ENCODE assay signal across 1 cellular context in the genomic region with DNA sequence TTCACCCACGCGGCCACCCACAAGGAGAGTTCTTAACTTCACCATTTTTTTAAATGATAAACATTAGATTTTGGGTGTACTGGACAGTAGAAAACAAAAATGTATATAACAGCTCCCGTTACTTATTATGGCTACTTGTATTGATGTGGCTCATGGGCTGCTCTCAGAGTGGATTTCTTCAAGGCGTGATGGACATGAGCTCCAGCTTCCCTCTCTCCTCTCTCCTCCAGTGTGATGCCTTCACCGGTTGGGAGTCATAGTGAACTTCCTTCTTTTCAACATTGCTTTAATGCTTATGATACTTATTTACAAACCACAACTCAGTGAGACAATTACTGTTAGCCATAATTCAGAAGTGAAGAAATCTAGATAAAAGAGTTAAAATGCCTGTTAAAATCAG.
TF ChIP-seq lines count a peak whose summit lies in the region.

No MANE protein-coding gene starts in this region.

TF ChIP-seq in GM12878, 131 proteins besides CTCF, POLR2A, EP300 and RAD21 (continued from another document):
- TF ChIP-seq, protein P1, sequence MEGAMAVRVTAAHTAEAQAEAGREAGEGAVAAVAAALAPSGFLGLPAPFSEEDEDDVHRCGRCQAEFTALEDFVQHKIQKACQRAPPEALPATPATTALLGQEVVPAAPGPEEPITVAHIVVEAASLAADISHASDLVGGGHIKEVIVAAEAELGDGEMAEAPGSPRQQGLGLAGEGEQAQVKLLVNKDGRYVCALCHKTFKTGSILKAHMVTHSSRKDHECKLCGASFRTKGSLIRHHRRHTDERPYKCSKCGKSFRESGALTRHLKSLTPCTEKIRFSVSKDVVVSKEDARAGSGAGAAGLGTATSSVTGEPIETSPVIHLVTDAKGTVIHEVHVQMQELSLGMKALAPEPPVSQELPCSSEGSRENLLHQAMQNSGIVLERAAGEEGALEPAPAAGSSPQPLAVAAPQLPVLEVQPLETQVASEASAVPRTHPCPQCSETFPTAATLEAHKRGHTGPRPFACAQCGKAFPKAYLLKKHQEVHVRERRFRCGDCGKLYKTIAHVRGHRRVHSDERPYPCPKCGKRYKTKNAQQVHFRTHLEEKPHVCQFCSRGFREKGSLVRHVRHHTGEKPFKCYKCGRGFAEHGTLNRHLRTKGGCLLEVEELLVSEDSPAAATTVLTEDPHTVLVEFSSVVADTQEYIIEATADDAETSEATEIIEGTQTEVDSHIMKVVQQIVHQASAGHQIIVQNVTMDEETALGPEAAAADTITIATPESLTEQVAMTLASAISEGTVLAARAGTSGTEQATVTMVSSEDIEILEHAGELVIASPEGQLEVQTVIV (IDR thresholded peaks at IDR 0.05; ENCODE audit: borderline replicate concordance, partially characterized antibody) = no peak
- no peak for TF ChIP-seq PAX8 (IDR thresholded peaks at IDR 0.05)
- no peak for TF ChIP-seq ATF3 (IDR thresholded peaks at IDR 0.05; ENCODE audit: borderline replicate concordance, extremely low read depth, low read depth, low read length)
- no peak for TF ChIP-seq YBX1 (IDR thresholded peaks at IDR 0.05)
- TF ChIP-seq HDAC2 (IDR thresholded peaks at IDR 0.05) = no peak
- TF ChIP-seq JUND (IDR thresholded peaks at IDR 0.05; ENCODE audit: low read depth, low read length) = no peak
- no peak for TF ChIP-seq ZNF622 (IDR thresholded peaks at IDR 0.05)
- no peak for TF ChIP-seq BRCA1 (IDR thresholded peaks at IDR 0.05; ENCODE audit: low read depth, low read length)
- no peak for TF ChIP-seq ZNF384 (IDR thresholded peaks at IDR 0.05; ENCODE audit: borderline replicate concordance, low read depth, low read length)
- TF ChIP-seq ZBED1 (IDR thresholded peaks at IDR 0.05; ENCODE audit: borderline replicate concordance) = no peak
- TF ChIP-seq ESRRA (IDR thresholded peaks at IDR 0.05; ENCODE audit: low read length) = no peak
- TF ChIP-seq NFYA (IDR thresholded peaks at IDR 0.05; ENCODE audit: borderline replicate concordance, low read depth, low read length) = no peak
- no peak for TF ChIP-seq MTA3 (IDR thresholded peaks at IDR 0.05; ENCODE audit: borderline replicate concordance, low read length)
- no peak for TF ChIP-seq NR2F1 (conservative IDR thresholded peaks at IDR 0.05)
- TF ChIP-seq PML (IDR thresholded peaks at IDR 0.05; ENCODE audit: low read length) = no peak
- 0 out of 2 replicates have a peak, but pooled peaks have one; percentile 31 for TF ChIP-seq IKZF1 (conservative IDR thresholded peaks at IDR 0.05)
- TF ChIP-seq IRF3 (IDR thresholded peaks at IDR 0.05) = no peak
- TF ChIP-seq TARDBP (IDR thresholded peaks at IDR 0.05; ENCODE audit: borderline replicate concordance) = no peak
- TF ChIP-seq IKZF2 (IDR thresholded peaks at IDR 0.05) = peak; percentile 32 to 49; a peak in 2 of 4 replicates
